21 cellular contexts compared by ENCODE assay signal in the genomic region with DNA sequence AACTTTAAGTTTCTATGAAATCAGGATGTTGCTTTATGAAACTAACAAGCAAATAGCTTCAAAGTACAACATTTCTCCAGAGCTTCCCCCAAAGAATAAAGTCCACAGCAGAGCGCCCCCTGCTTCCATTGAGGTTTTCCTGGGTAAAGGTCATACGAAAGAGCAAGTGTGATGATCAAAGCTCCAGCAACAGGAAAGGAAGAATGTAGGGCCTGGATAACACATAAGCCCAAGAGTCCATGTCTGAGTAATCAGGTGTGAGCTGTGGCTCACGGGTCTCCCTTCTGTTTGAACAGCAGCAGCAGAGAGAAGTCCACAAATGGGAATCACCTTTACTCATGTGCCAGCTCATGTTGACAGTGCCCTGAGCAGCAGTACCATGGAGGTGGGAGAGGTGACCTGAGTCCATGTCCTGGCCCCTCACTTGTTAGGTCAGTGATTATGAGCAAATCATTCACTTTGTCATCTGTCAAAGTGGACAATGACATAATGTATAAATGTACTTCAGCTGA.
"Had no signal": no experiment of that assay in that cellular context is flagged by ENCODE, and none has a peak within 500 bp of the region (broad histone marks: within the 10 kb centered on the region; RNA-seq: fewer than 3 reads in every experiment).

No MANE protein-coding gene starts in this region.

- DNase-seq: activated CD4-positive, alpha-beta T cell treated with anti-CD3 and anti-CD28 coated beads for 4 hours; activated CD4-positive, alpha-beta T cell treated with anti-CD3 and anti-CD28 coated beads, Interleukin-2, amount 50 U/mL, for 48 hours; activated CD4-positive, CD25-positive, alpha-beta regulatory T cell; activated naive CD4-positive, alpha-beta T cell treated with Interleukin-2 at 50 U/mL for 16 hours; activated naive CD8-positive, alpha-beta T cell treated with anti-CD3 and anti-CD28 coated beads for 36 hours; activated T-cell treated with anti-CD3 and anti-CD28 coated beads, Interleukin-2, amount 50 U/mL, for 48 hours; dorsolateral prefrontal cortex; effector memory CD8-positive, alpha-beta T cell; heart left ventricle; kidney glomerular epithelial cell; left ventricle myocardium superior; mammary epithelial cell; ovary; stimulated activated CD4-positive, alpha-beta T cell treated with anti-CD3 and anti-CD28 coated beads, Interleukin-4, amount 100 ng/mL, for 24 hours; stimulated activated naive CD4-positive, alpha-beta T cell treated with Interleukin-2 at 50 U/mL for 16 hours had no signal

- H3K36me3 ChIP-seq: heart left ventricle, neutrophil, ovary, prostate gland, right atrium auricular region, thoracic aorta, vagina had no signal

- H3K9me3 ChIP-seq: neutrophil, ovary, prostate gland, vagina had no signal

- H3K4me1 ChIP-seq: heart left ventricle, prostate gland, right atrium auricular region, vagina had no signal

- H3K27me3 ChIP-seq: dorsolateral prefrontal cortex, heart left ventricle, neutrophil, ovary, right atrium auricular region, vagina had no signal

- H3K4me3 ChIP-seq: dorsolateral prefrontal cortex, heart left ventricle, ovary, prostate gland, right atrium auricular region, thoracic aorta, vagina had no signal

- FAIRE-seq: colon had no signal

- ATAC-seq: effector memory CD8-positive, alpha-beta T cell; heart left ventricle; left ventricle myocardium superior had no signal

- H3K27ac ChIP-seq: dorsolateral prefrontal cortex, heart left ventricle, neutrophil, ovary, prostate gland, right atrium auricular region, thoracic aorta, vagina had no signal
